In genomic region chr7:75814407-75814947, GRCh38 we compare ENCODE assay signal across 29 cellular contexts. TPM values are rescaled to one million over a fixed set of nuclear protein-coding genes. Genes with fewer than 3 reads are reported as not detected.
DNase-seq lines count a peak whose midpoint lies in the region; ATAC-seq and TF ChIP-seq lines count a peak whose summit lies in the region.
"Had no signal": no experiment of that assay in that cellular context is flagged by ENCODE, and none has a peak within 500 bp of the region (broad histone marks: within the 10 kb centered on the region; RNA-seq: fewer than 3 reads in every experiment).

No MANE protein-coding gene starts in this region.

- no peak overlapping the region for H3K4me3 ChIP-seq in mesenchymal stem cell (ENCODE audit: insufficient read depth in 1 of 2, low read depth in 1 of 2, low read length in 2 of 2)
- H3K4me3 ChIP-seq: smooth muscle cell, transverse colon had no signal

- H3K23ac ChIP-seq in mesenchymal stem cell (ENCODE audit: low read length in 2 of 2): no peak overlapping the region

- H4K8ac ChIP-seq in mesenchymal stem cell (ENCODE audit: low read length): peak overlapping the region; percentile 80

- no peak for TF ChIP-seq CTCF in WTC11 (IDR thresholded peaks at IDR 0.05)

- no peak overlapping the region for H2BK5ac ChIP-seq in mesenchymal stem cell (ENCODE audit: low read depth, low read length, poor library complexity, severe bottlenecking)

- no peaks in the 10 kb centered on the region for H3K9me3 Mint-ChIP-seq in WTC11
- no peaks in the 10 kb centered on the region for H3K9me3 Mint-ChIP-seq in activated T-helper 17 cell treated with anti-CD3 and anti-CD28 coated beads, Interleukin-2, amount 50 U/mL, for 72 hours
- H3K9me3 Mint-ChIP-seq: central memory CD8-positive, alpha-beta T cell; natural killer cell treated with Interleukin-12 subunit alpha and Interleukin-12 subunit beta and Interleukin-15 and Interleukin-18, amount 100 ng/mL, for 72 hours had no signal

- H3K27me3 ChIP-seq in mesenchymal stem cell (ENCODE audit: control insufficient read depth in 1 of 2, insufficient read depth in 1 of 2, low read length in 2 of 2): peaks cover 23 to 24% of the 10 kb centered on the region in 2 experiments
- H3K27me3 ChIP-seq: transverse colon had no signal

- no peaks in the 10 kb centered on the region for H3K36me3 Mint-ChIP-seq in WTC11
- H3K36me3 Mint-ChIP-seq in activated T-helper 17 cell treated with anti-CD3 and anti-CD28 coated beads, Interleukin-2, amount 50 U/mL, for 72 hours (ENCODE audit: low read depth): no peaks in the 10 kb centered on the region
- H3K36me3 Mint-ChIP-seq: natural killer cell treated with Interleukin-12 subunit alpha and Interleukin-12 subunit beta and Interleukin-15 and Interleukin-18, amount 100 ng/mL, for 72 hours had no signal

- no peak overlapping the region for H3K27ac Mint-ChIP-seq in WTC11
- H3K27ac Mint-ChIP-seq in activated T-helper 17 cell treated with anti-CD3 and anti-CD28 coated beads, Interleukin-2, amount 50 U/mL, for 72 hours: no peak overlapping the region
- H3K27ac Mint-ChIP-seq: natural killer cell treated with Interleukin-12 subunit alpha and Interleukin-12 subunit beta and Interleukin-15 and Interleukin-18, amount 100 ng/mL, for 72 hours had no signal

- H2BK120ac ChIP-seq in mesenchymal stem cell (ENCODE audit: low read depth, low read length): no peak overlapping the region

- 82% methylated on average over 13 of the region's 13 CpGs for WGBS in mesenchymal stem cell

- no peak overlapping the region for H3K9ac ChIP-seq in mesenchymal stem cell (ENCODE audit: low read length)
- H3K9ac ChIP-seq: KMS-11 had no signal

- no peak for ATAC-seq in WTC11
- no peak for ATAC-seq in activated T-helper 17 cell treated with anti-CD3 and anti-CD28 coated beads, Interleukin-2, amount 50 U/mL, for 72 hours (replicated peaks)
- no peak for ATAC-seq in GM21515 (IDR thresholded peaks at IDR 0.05; ENCODE audit: unreplicated experiment)
- no peak for ATAC-seq in GM21825 (IDR thresholded peaks at IDR 0.05; ENCODE audit: unreplicated experiment)
- ATAC-seq: left ventricle myocardium superior; natural killer cell treated with Interleukin-12 subunit alpha and Interleukin-12 subunit beta and Interleukin-15 and Interleukin-18, amount 100 ng/mL, for 72 hours had no signal

- H3K18ac ChIP-seq in mesenchymal stem cell (ENCODE audit: low read depth in 1 of 2, low read length in 2 of 2): no peak overlapping the region

- H2BK15ac ChIP-seq in mesenchymal stem cell (ENCODE audit: low read depth, poor library complexity, severe bottlenecking): peak overlapping the region; percentile 23

- H2AFZ ChIP-seq in mesenchymal stem cell (ENCODE audit: low read depth, low read length): no peak overlapping the region

- no peak overlapping the region for H3K14ac ChIP-seq in mesenchymal stem cell (ENCODE audit: low read length in 2 of 2)

- POLR2A ChIA-PET in WTC11 (lab: Charles Lee): no interaction called here

- no peak overlapping the region for H2AK5ac ChIP-seq in mesenchymal stem cell (ENCODE audit: low read length, severe bottlenecking)

- no peaks in the 10 kb centered on the region for H3K79me1 ChIP-seq in mesenchymal stem cell (replicated peaks; ENCODE audit: low read length, poor library complexity, severe bottlenecking)

- no peak overlapping the region for H2BK12ac ChIP-seq in mesenchymal stem cell (ENCODE audit: low read length in 2 of 2)

- no peaks in the 10 kb centered on the region for H3K4me1 Mint-ChIP-seq in WTC11
- no peaks in the 10 kb centered on the region for H3K4me1 Mint-ChIP-seq in activated T-helper 17 cell treated with anti-CD3 and anti-CD28 coated beads, Interleukin-2, amount 50 U/mL, for 72 hours
- H3K4me1 Mint-ChIP-seq: central memory CD8-positive, alpha-beta T cell had no signal

- DNase-seq in AG20443 (ENCODE audit: low spot score) (peak; percentile 43), HT1080 (ENCODE audit: low read depth) (peak; percentile 56), WTC11 (ENCODE audit: low spot score) (no peak), mesenchymal stem cell (peak; percentile 13)
- no peak for DNase-seq in stimulated activated naive CD4-positive, alpha-beta T cell treated with Interleukin-2 at 50 U/mL for 16 hours (lab: John Stamatoyannopoulos, UW)
- DNase-seq: ACHN; activated CD4-positive, alpha-beta T cell treated with anti-CD3 and anti-CD28 coated beads for 48 hours; activated CD8-positive, alpha-beta memory T cell treated with anti-CD3 and anti-CD28 coated beads for 24 hours; activated effector memory CD4-positive, alpha-beta T cell treated with anti-CD3 and anti-CD28 coated beads, Interleukin-2, amount 50 U/mL, for 16 hours; left ventricle myocardium superior; midbrain; NCI-H146; NCI-H446; NCI-H774; stimulated activated CD4-positive, alpha-beta T cell treated with anti-CD3 and anti-CD28 coated beads, Interleukin-1b, Interleukin-23, amount 100 ng/mL, for 48 hours; transverse colon had no signal

- peaks cover 4% of the 10 kb centered on the region for H3K4me1 ChIP-seq in mesenchymal stem cell (ENCODE audit: control insufficient read depth, insufficient read depth, low read depth, low read length)
- H3K4me1 ChIP-seq: transverse colon had no signal

- no peak overlapping the region for H3K27ac ChIP-seq in mesenchymal stem cell (ENCODE audit: low read length, poor library complexity, severe bottlenecking)
- H3K27ac ChIP-seq: C4-2B, epithelial cell of prostate, KMS-11, transverse colon had no signal

- H4K91ac ChIP-seq in mesenchymal stem cell (ENCODE audit: low read length): no peak overlapping the region

- no peak overlapping the region for H3K4me3 Mint-ChIP-seq in WTC11
- H3K4me3 Mint-ChIP-seq in activated T-helper 17 cell treated with anti-CD3 and anti-CD28 coated beads, Interleukin-2, amount 50 U/mL, for 72 hours: no peak overlapping the region
- H3K4me3 Mint-ChIP-seq: central memory CD8-positive, alpha-beta T cell; natural killer cell treated with Interleukin-12 subunit alpha and Interleukin-12 subunit beta and Interleukin-15 and Interleukin-18, amount 100 ng/mL, for 72 hours had no signal

- H3K27me3 Mint-ChIP-seq in WTC11 (ENCODE audit: low read depth): no peaks in the 10 kb centered on the region; the same call in 1 of the 2 replicates
- H3K27me3 Mint-ChIP-seq in activated T-helper 17 cell treated with anti-CD3 and anti-CD28 coated beads, Interleukin-2, amount 50 U/mL, for 72 hours: peaks cover 8% of the 10 kb centered on the region

- H3K36me3 ChIP-seq in mesenchymal stem cell (ENCODE audit: control insufficient read depth in 1 of 2, insufficient read depth in 2 of 2, low read depth in 1 of 2, low read length in 2 of 2): no peaks in the 10 kb centered on the region
- H3K36me3 ChIP-seq: transverse colon had no signal

- H3K4me2 ChIP-seq in mesenchymal stem cell (ENCODE audit: low read length, poor library complexity, severe bottlenecking): no peak overlapping the region
- H3K4me2 ChIP-seq: KMS-11, smooth muscle cell had no signal

- CTCF ChIA-PET in WTC11 (lab: Charles Lee): no interaction called here

- no peaks in the 10 kb centered on the region for H3K9me3 ChIP-seq in mesenchymal stem cell (ENCODE audit: control insufficient read depth, low read length)
- H3K9me3 ChIP-seq: transverse colon had no signal

- no peak overlapping the region for H3K4ac ChIP-seq in mesenchymal stem cell (ENCODE audit: low read depth in 1 of 2, low read length in 2 of 2)

TF ChIP-seq in WTC11, 78 proteins besides CTCF, POLR2A, EP300 and RAD21 (continues in another document):
- TF ChIP-seq TCF7 (CRISPR knock-in tag; IDR thresholded peaks at IDR 0.05; ENCODE audit: low read depth) (no peak), ARID4B (CRISPR knock-in tag; IDR thresholded peaks at IDR 0.05; ENCODE audit: borderline replicate concordance) (no peak), ZNF416 (CRISPR knock-in tag; IDR thresholded peaks at IDR 0.05) (no peak)

RNA-seq across cellular contexts. Expression of gene CCL24, which starts 0.9 kb away (rescaled TPM):
- not detected in 2 replicates for total RNA-seq in HT1080 (2014; rRNA removed; shearing (Covaris generic))
- polyA plus RNA-seq in HT1080 (2015; cell fraction: cytosol; rRNA removed): not detected in 2 replicates
- polyA plus RNA-seq in HT1080 (2015; cell fraction: nucleus; rRNA removed): not detected in 2 replicates
- total RNA-seq in WTC11 (2021): not detected in 3 replicates
- polyA plus RNA-seq in mesenchymal stem cell (2013, experiment 1 of 2): not detected
- not detected for polyA plus RNA-seq in mesenchymal stem cell (2013, experiment 2 of 2)
- total RNA-seq in activated T-helper 17 cell treated with anti-CD3 and anti-CD28 coated beads, Interleukin-2, amount 50 U/mL, for 72 hours: not detected
- total RNA-seq: osteoblast; renal cortical epithelial cell; smooth muscle cell; T-helper 2 cell treated with Interferon-gamma antibody and Interleukin-4, amounts not matched to agents 100 ng/mL and 5 ng/mL, for 36 hours had no signal
- polyA plus RNA-seq: keratinocyte, smooth muscle cell had no signal

RNA-seq across cellular contexts. Expression of gene CCL26, which starts 42.5 kb away (rescaled TPM):
- total RNA-seq in HT1080 (2014; rRNA removed; shearing (Covaris generic)): not detected in 2 replicates
- not detected in 2 replicates for polyA plus RNA-seq in HT1080 (2015; cell fraction: cytosol; rRNA removed)
- polyA plus RNA-seq in HT1080 (2015; cell fraction: nucleus; rRNA removed): not detected in 2 replicates
- 9.8 to 19.5 TPM (median 18.5 TPM) in 3 replicates for total RNA-seq in WTC11 (2021)
- polyA plus RNA-seq in mesenchymal stem cell (2013, experiment 1 of 2): 2.6 TPM
- polyA plus RNA-seq in mesenchymal stem cell (2013, experiment 2 of 2): 2.3 TPM
- total RNA-seq in activated T-helper 17 cell treated with anti-CD3 and anti-CD28 coated beads, Interleukin-2, amount 50 U/mL, for 72 hours: not detected
- total RNA-seq: left ventricle myocardium superior; natural killer cell treated with Interleukin-12 subunit alpha and Interleukin-12 subunit beta and Interleukin-15 and Interleukin-18, amount 100 ng/mL, for 72 hours; renal cortical epithelial cell; smooth muscle cell; T-helper 2 cell treated with Interferon-gamma antibody and Interleukin-4, amounts not matched to agents 100 ng/mL and 5 ng/mL, for 36 hours; transverse colon had no signal
- polyA plus RNA-seq: keratinocyte had no signal

Comparison
In these comparisons a context has a peak if more than half of its experiments do, and no peak if none do; other contexts are left out.
1. DNase-seq: peak in AG20443 (single experiment), HT1080 (single experiment) and mesenchymal stem cell (single experiment); none in WTC11 (single experiment) and stimulated activated naive CD4-positive, alpha-beta T cell treated with Interleukin-2 at 50 U/mL for 16 hours (single experiment).